Comparison of ENCODE assay signal across 16 cellular contexts in genomic region chr9:22416692-22417060, GRCh38. TPM values are rescaled to one million over a fixed set of nuclear protein-coding genes. Genes with fewer than 3 reads are reported as not detected.
A peak's percentile ranks its signal among the peaks of the same experiment; 100 is the strongest.
DNase-seq lines count a peak whose midpoint lies in the region; ATAC-seq and TF ChIP-seq lines count a peak whose summit lies in the region.
"Had no signal": no experiment of that assay in that cellular context is flagged by ENCODE, and none has a peak within 500 bp of the region (broad histone marks: within the 10 kb centered on the region; RNA-seq: fewer than 3 reads in every experiment).

No MANE protein-coding gene starts in this region.

- 17 to 18% methylated on average over 1 of the region's 1 CpG for WGBS in testis, 2 donors
- 26% methylated on average over 1 of the region's 1 CpG for WGBS in hepatocyte (ENCODE audit: low lambda C conversion rate, missing lambda C conversion rate)

- H3K79me2 ChIP-seq in hepatocyte = no peaks in the 10 kb centered on the region

- ATAC-seq in HG02870 (IDR thresholded peaks at IDR 0.05; ENCODE audit: unreplicated experiment) = no peak
- ATAC-seq: effector memory CD8-positive, alpha-beta T cell; naive thymus-derived CD4-positive, alpha-beta T cell; stimulated activated naive CD8-positive, alpha-beta T cell treated with anti-CD3 and anti-CD28 coated beads, Interleukin-15, Interleukin-2, amounts not matched to agents 100 U/mL and 50 U/mL, for 24 hours had no signal

- H3K27me3 ChIP-seq in adipocyte (replicated peaks; ENCODE audit: control insufficient read depth, insufficient read depth, low read length) (no peaks in the 10 kb centered on the region), testis (no peaks in the 10 kb centered on the region), hepatocyte (peaks cover 5% of the 10 kb centered on the region)

- H3K4me1 ChIP-seq in adipocyte (ENCODE audit: control insufficient read depth, insufficient read depth, low read length) = peaks cover 19% of the 10 kb centered on the region
- H3K4me1 ChIP-seq in testis = no peaks in the 10 kb centered on the region
- no peaks in the 10 kb centered on the region for H3K4me1 ChIP-seq in hepatocyte (ENCODE audit: insufficient read depth)

- H4K20me1 ChIP-seq in hepatocyte (ENCODE audit: insufficient read depth, poor library complexity, severe bottlenecking) = no peaks in the 10 kb centered on the region

- no peaks in the 10 kb centered on the region for H3K9me3 ChIP-seq in adipocyte (ENCODE audit: control insufficient read depth, low read length)
- no peaks in the 10 kb centered on the region for H3K9me3 ChIP-seq in testis
- H3K9me3 ChIP-seq in hepatocyte (ENCODE audit: low read depth) = no peaks in the 10 kb centered on the region

- H3K4me3 ChIP-seq in adipocyte (ENCODE audit: low read length) (peak overlapping the region; percentile 4), testis (no peak overlapping the region), hepatocyte (no peak overlapping the region)

- H3K4me2 ChIP-seq in hepatocyte = no peak overlapping the region

- TF ChIP-seq POLR2A in testis (IDR thresholded peaks at IDR 0.05) = no peak

- H3K9me2 ChIP-seq in hepatocyte (replicated peaks; ENCODE audit: insufficient read depth) = no peaks in the 10 kb centered on the region

- H3K9ac ChIP-seq in adipocyte (ENCODE audit: low read length) = peak overlapping the region; percentile 18

- no peak overlapping the region for H3K27ac ChIP-seq in testis
- H3K27ac ChIP-seq in hepatocyte = no peak overlapping the region
- H3K27ac ChIP-seq: 22Rv1 had no signal

- intact Hi-C loops in testis (cut with DNase I; ENCODE audit: low total_unique reads) = no loop called here

- no peak overlapping the region for H2AFZ ChIP-seq in hepatocyte

- TF ChIP-seq CTCF in testis (IDR thresholded peaks at IDR 0.05) = no peak
- no peak for TF ChIP-seq CTCF in hepatocyte (IDR thresholded peaks at IDR 0.05; ENCODE audit: poor library complexity)

- no peaks in the 10 kb centered on the region for H3K36me3 ChIP-seq in adipocyte (ENCODE audit: control insufficient read depth, insufficient read depth, low read length, severe bottlenecking)
- H3K36me3 ChIP-seq in testis (ENCODE audit: low read depth, missing control alignments) = no peaks in the 10 kb centered on the region
- H3K36me3 ChIP-seq in hepatocyte (replicated peaks; ENCODE audit: insufficient read depth, low read depth) = no peaks in the 10 kb centered on the region

- DNase-seq in DMS53 (lab: John Stamatoyannopoulos, UW) (peak; percentile 5), DMS53 treated with DMSO at 0.1 percent for 48 hours (lab: John Stamatoyannopoulos, UW; ENCODE audit: unreplicated experiment) (no peak), adipocyte (ENCODE audit: low read depth) (peak; percentile 29), islet precursor cell (peak; percentile 75), testis (peak; percentile 31), hepatocyte (ENCODE audit: low spot score) (no peak), NCI-H345 treated with DMSO at 0.1 percent for 48 hours (lab: John Stamatoyannopoulos, UW; ENCODE audit: unreplicated experiment) (no peak)
- DNase-seq: activated effector memory CD4-positive, alpha-beta T cell treated with anti-CD3 and anti-CD28 coated beads, Interleukin-2, amount 50 U/mL, for 16 hours; CD4-positive, alpha-beta memory T cell; effector memory CD8-positive, alpha-beta T cell; kidney glomerular epithelial cell; naive thymus-derived CD4-positive, alpha-beta T cell; NCI-H2029 treated with DMSO at 0.1 percent for 48 hours; stimulated activated naive CD8-positive, alpha-beta T cell treated with anti-CD3 and anti-CD28 coated beads, Interleukin-15, Interleukin-2, amounts not matched to agents 100 U/mL and 50 U/mL, for 24 hours had no signal

RNA-seq across cellular contexts. Expression of gene DMRTA1, which starts 29.9 kb away (rescaled TPM):
- total RNA-seq in testis (under 1 TPM; 0.43 to 0.71 TPM), hepatocyte (1.1 and 1.6 TPM in 2 replicates)
- polyA plus RNA-seq in testis (ENCODE audit: insufficient read depth, low read depth, low replicate concordance) (0.38 TPM), hepatocyte (0.29 and 0.53 TPM in 2 replicates)
- total RNA-seq: CD4-positive, alpha-beta memory T cell had no signal
- polyA plus RNA-seq: naive thymus-derived CD4-positive, alpha-beta T cell had no signal

Comparison
In these comparisons a context has a peak if more than half of its experiments do, and no peak if none do; other contexts are left out.
1. DNase-seq: peak in DMS53 (single experiment), adipocyte (single experiment), islet precursor cell (single experiment) and testis (single experiment); none in DMS53 treated with DMSO at 0.1 percent for 48 hours (single experiment), hepatocyte (single experiment) and NCI-H345 treated with DMSO at 0.1 percent for 48 hours (single experiment).